ENCODE assay signal across 8 cellular contexts in genomic region chr1:16905112-16905855, GRCh38. TPM values are rescaled to one million over a fixed set of nuclear protein-coding genes. Genes with fewer than 3 reads are reported as not detected.
DNase-seq lines count a peak whose midpoint lies in the region; ATAC-seq and TF ChIP-seq lines count a peak whose summit lies in the region.

No MANE protein-coding gene starts in this region.

- TF ChIP-seq CTCF in Caco-2 (IDR thresholded peaks at IDR 0.05; ENCODE audit: insufficient read depth in 1 of 2, low read depth in 1 of 2, low read length in 1 of 2, severe bottlenecking in 1 of 2, unreplicated experiment in 1 of 2) (no peak), fibroblast of pulmonary artery (IDR thresholded peaks at IDR 0.05; ENCODE audit: low read length, missing control alignments) (no peak)

- H3K36me3 Mint-ChIP-seq in Caco-2 (ENCODE audit: insufficient read depth, unreplicated experiment) = peaks cover 15% of the 10 kb centered on the region
- H3K36me3 Mint-ChIP-seq in activated CD4-positive, alpha-beta memory T cell treated with anti-CD3 and anti-CD28 coated beads, Interleukin-2, amount 10 ng/mL, durations not matched to agents 7 days and 5 days (ENCODE audit: low read depth) = peaks cover 4% of the 10 kb centered on the region

- BruUV-seq in Caco-2 (replicated peaks; lab: Mats Ljungman, UMichigan) = TSS peak; percentile 90

- POLR2A ChIA-PET in Caco-2 (lab: Charles Lee) = interaction anchor here (0.6 to 1.0 kb wide), 5 partner anchors 16 to 293 kb away, joined by 3 to 5 read pairs (median 3); partner anchors contain the start of gene NBPF1
- POLR2A ChIA-PET in activated CD4-positive, alpha-beta memory T cell treated with anti-CD3 and anti-CD28 coated beads, Interleukin-2, amount 10 ng/mL, durations not matched to agents 7 days and 5 days (lab: Charles Lee) = interaction anchor here (0.6 to 4.9 kb wide), 37 partner anchors 8 to 1379 kb away, joined by 3 to 75 read pairs (median 5); partner anchors contain the start of genes CROCC, DNAJC16, NBPF1 and NECAP2

- H3K9me3 Mint-ChIP-seq in Caco-2 (ENCODE audit: unreplicated experiment) = no peaks in the 10 kb centered on the region
- peaks cover 4% of the 10 kb centered on the region for H3K9me3 Mint-ChIP-seq in activated CD4-positive, alpha-beta memory T cell treated with anti-CD3 and anti-CD28 coated beads, Interleukin-2, amount 10 ng/mL, durations not matched to agents 7 days and 5 days

- H3K9me3 ChIP-seq in Caco-2 = no peaks in the 10 kb centered on the region; the same call in 1 of the 2 replicates
- no peaks in the 10 kb centered on the region for H3K9me3 ChIP-seq in neuron (ENCODE audit: low read length)

- no peak overlapping the region for H3K27ac Mint-ChIP-seq in Caco-2 (ENCODE audit: unreplicated experiment)
- no peak overlapping the region for H3K27ac Mint-ChIP-seq in activated CD4-positive, alpha-beta memory T cell treated with anti-CD3 and anti-CD28 coated beads, Interleukin-2, amount 10 ng/mL, durations not matched to agents 7 days and 5 days

- peaks cover 19% of the 10 kb centered on the region for H3K4me1 Mint-ChIP-seq in Caco-2 (ENCODE audit: low read depth, unreplicated experiment)
- H3K4me1 Mint-ChIP-seq in activated CD4-positive, alpha-beta memory T cell treated with anti-CD3 and anti-CD28 coated beads, Interleukin-2, amount 10 ng/mL, durations not matched to agents 7 days and 5 days = peaks cover 29% of the 10 kb centered on the region

- intact Hi-C loops in Caco-2 (cut with micrococcal nuclease; ENCODE audit: unreplicated experiment) = loop anchor here (1.0 kb wide), 1 partner anchor 9 kb away; no protein-coding TSS in a partner anchor

- DNase-seq in Caco-2 (peak in 1 of 2 experiments; percentile 47), NCI-H2227 treated with DMSO at 0.1 percent for 48 hours (lab: John Stamatoyannopoulos, UW) (peak; percentile 99), fibroblast of pulmonary artery (ENCODE audit: low read depth) (peak; percentile 93), superior temporal gyrus (ENCODE audit: extremely low spot score) (no peak)
- DNase-seq in activated CD4-positive, alpha-beta memory T cell treated with anti-CD3 and anti-CD28 coated beads, Interleukin-2, amount 10 ng/mL, durations not matched to agents 7 days and 5 days = peak; percentile 53

- H3K4me3 Mint-ChIP-seq in Caco-2 (ENCODE audit: unreplicated experiment) = no peak overlapping the region
- no peak overlapping the region for H3K4me3 Mint-ChIP-seq in activated CD4-positive, alpha-beta memory T cell treated with anti-CD3 and anti-CD28 coated beads, Interleukin-2, amount 10 ng/mL, durations not matched to agents 7 days and 5 days

- peak; percentile 69 for ATAC-seq in GM19043 (IDR thresholded peaks at IDR 0.05; ENCODE audit: low read depth, unreplicated experiment)
- peak; percentile 56 for ATAC-seq in HG03108 (IDR thresholded peaks at IDR 0.05; ENCODE audit: unreplicated experiment)

- peak overlapping the region; percentile 53 for H3K4me3 ChIP-seq in Caco-2 (ENCODE audit: low read depth, low read length)
- peak overlapping the region; percentile 60 for H3K4me3 ChIP-seq in fibroblast of pulmonary artery (replicated peaks; ENCODE audit: low read depth, low read length)
- H3K4me3 ChIP-seq in neuron (ENCODE audit: low read length) = peak overlapping the region; percentile 51

- H3K27me3 Mint-ChIP-seq in Caco-2 (ENCODE audit: insufficient read depth, unreplicated experiment) = no peaks in the 10 kb centered on the region
- H3K27me3 Mint-ChIP-seq in activated CD4-positive, alpha-beta memory T cell treated with anti-CD3 and anti-CD28 coated beads, Interleukin-2, amount 10 ng/mL, durations not matched to agents 7 days and 5 days = peaks cover 8% of the 10 kb centered on the region

- H3K36me3 ChIP-seq in Caco-2 (ENCODE audit: control insufficient read depth, insufficient read depth, low read length) = no peaks in the 10 kb centered on the region
- no peaks in the 10 kb centered on the region for H3K36me3 ChIP-seq in neuron (ENCODE audit: insufficient read depth, low read length)

- CTCF ChIA-PET in Caco-2 (lab: Charles Lee) = no interaction called here
- CTCF ChIA-PET in activated CD4-positive, alpha-beta memory T cell treated with anti-CD3 and anti-CD28 coated beads, Interleukin-2, amount 10 ng/mL, durations not matched to agents 7 days and 5 days (lab: Charles Lee) = interaction anchor here (0.8 to 1.5 kb wide), 4 partner anchors 9 to 197 kb away, joined by 3 to 5 read pairs (median 3); no protein-coding TSS in a partner anchor

- H3K27me3 ChIP-seq in Caco-2 (replicated peaks; ENCODE audit: control insufficient read depth, insufficient read depth, low read length) (no peaks in the 10 kb centered on the region), neuron (ENCODE audit: insufficient read depth, low read length) (no peaks in the 10 kb centered on the region)

- 0 out of 2 replicates have a peak, but pooled peaks cover 4% of the 10 kb centered on the region for H3K4me1 ChIP-seq in Caco-2
- H3K4me1 ChIP-seq in neuron (ENCODE audit: insufficient read depth, low read length) = peaks cover 20% of the 10 kb centered on the region

- H2AFZ ChIP-seq in neuron (ENCODE audit: low read depth, low read length) = no peak overlapping the region

RNA-seq across cellular contexts. Expression of gene RNU1-2, which starts 9.5 kb away (rescaled TPM):
- 1,622 and 1,638 TPM in 2 replicates for total RNA-seq in Caco-2 (2022)
- 1,000 to 10,000 TPM; 1,570 to 1,691 TPM for total RNA-seq in activated CD4-positive, alpha-beta memory T cell treated with anti-CD3 and anti-CD28 coated beads, Interleukin-2, amount 10 ng/mL, durations not matched to agents 7 days and 5 days

RNA-seq across cellular contexts. Expression of gene CROCC, which starts 16.4 kb away (rescaled TPM):
- total RNA-seq in Caco-2 (2022) = 7.6 and 9.1 TPM in 2 replicates
- 10 to 100 TPM; 18.3 to 18.8 TPM for total RNA-seq in activated CD4-positive, alpha-beta memory T cell treated with anti-CD3 and anti-CD28 coated beads, Interleukin-2, amount 10 ng/mL, durations not matched to agents 7 days and 5 days
